ENCODE assay signal across 31 cellular contexts in the genomic region with DNA sequence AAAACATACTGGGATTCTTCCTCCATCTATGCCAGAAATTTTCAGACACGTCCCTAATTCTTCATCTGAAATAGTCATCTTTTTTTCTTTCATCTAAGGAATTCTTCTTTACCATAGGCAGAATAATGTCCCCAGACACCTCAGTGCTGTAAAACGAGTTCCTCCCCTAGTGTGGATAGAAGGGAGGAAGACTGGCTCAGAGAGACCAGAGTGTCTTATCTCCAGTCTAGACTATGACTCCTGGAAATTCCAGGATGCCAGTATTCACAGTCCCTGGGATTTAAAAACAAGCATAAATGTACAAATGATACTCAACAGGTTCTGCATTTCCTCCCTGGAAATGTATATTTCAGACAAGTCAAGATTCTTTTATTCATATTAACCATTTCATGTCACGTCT.
"Had no signal": no experiment of that assay in that cellular context is flagged by ENCODE, and none has a peak within 500 bp of the region (broad histone marks: within the 10 kb centered on the region; RNA-seq: fewer than 3 reads in every experiment).

No MANE protein-coding gene starts in this region.

- H3K4me3 ChIP-seq: cardiac muscle cell, coronary artery, heart right ventricle, left ventricle myocardium inferior, lung, psoas muscle, right atrium auricular region, spleen, testis, uterus had no signal

- H3K9me3 ChIP-seq: psoas muscle, right atrium auricular region, spleen, testis, uterus had no signal

- H3K9ac ChIP-seq: parathyroid adenoma had no signal

- H3K9me3 Mint-ChIP-seq: activated CD4-positive, alpha-beta memory T cell treated with anti-CD3 and anti-CD28 coated beads for 36 hours; activated CD4-positive, alpha-beta T cell treated with anti-CD3 and anti-CD28 coated beads, Interleukin-2, amount 10 ng/mL, durations not matched to agents 24 days and 14 days; activated naive CD4-positive, alpha-beta T cell treated with anti-CD3 and anti-CD28 coated beads for 36 hours; activated naive CD8-positive, alpha-beta T cell treated with anti-CD3 and anti-CD28 coated beads, Interleukin-2, amount 10 ng/mL, durations not matched to agents 7 days and 5 days; activated T-helper 1 cell treated with anti-CD3 and anti-CD28 coated beads, Interleukin-12 subunit alpha, Interleukin-12 subunit beta, Interleukin-2, Interleukin-4 antibody, amounts not matched to agents 30 ng/mL and 10 ng/mL and 1 ng/mL, durations not matched to agents 14 hours and 24 hours and 36 hours; effector memory CD8-positive, alpha-beta T cell had no signal

- FAIRE-seq: endothelial cell of umbilical vein, islet of Langerhans had no signal

- H3K36me3 ChIP-seq: cardiac muscle cell, heart right ventricle, left ventricle myocardium inferior, right atrium auricular region, spleen, uterus had no signal

- H3K4me3 Mint-ChIP-seq: activated CD4-positive, alpha-beta memory T cell treated with anti-CD3 and anti-CD28 coated beads for 36 hours; activated CD4-positive, alpha-beta T cell treated with anti-CD3 and anti-CD28 coated beads, Interleukin-2, amount 10 ng/mL, durations not matched to agents 24 days and 14 days; activated naive CD4-positive, alpha-beta T cell treated with anti-CD3 and anti-CD28 coated beads for 36 hours; activated naive CD8-positive, alpha-beta T cell treated with anti-CD3 and anti-CD28 coated beads, Interleukin-2, amount 10 ng/mL, durations not matched to agents 7 days and 5 days; activated T-helper 1 cell treated with anti-CD3 and anti-CD28 coated beads, Interleukin-12 subunit alpha, Interleukin-12 subunit beta, Interleukin-2, Interleukin-4 antibody, amounts not matched to agents 30 ng/mL and 10 ng/mL and 1 ng/mL, durations not matched to agents 14 hours and 24 hours and 36 hours; effector memory CD8-positive, alpha-beta T cell; T-helper 17 cell; type B pancreatic cell had no signal

- H3K36me3 Mint-ChIP-seq: activated CD4-positive, alpha-beta memory T cell treated with anti-CD3 and anti-CD28 coated beads for 36 hours; activated naive CD8-positive, alpha-beta T cell treated with anti-CD3 and anti-CD28 coated beads, Interleukin-2, amount 10 ng/mL, durations not matched to agents 7 days and 5 days had no signal

- H3K4me1 Mint-ChIP-seq: activated CD4-positive, alpha-beta T cell treated with anti-CD3 and anti-CD28 coated beads, Interleukin-2, amount 10 ng/mL, durations not matched to agents 24 days and 14 days; activated naive CD8-positive, alpha-beta T cell treated with anti-CD3 and anti-CD28 coated beads, Interleukin-2, amount 10 ng/mL, durations not matched to agents 7 days and 5 days; T-helper 17 cell had no signal

- H3K27me3 ChIP-seq: cardiac muscle cell, foreskin keratinocyte, heart right ventricle, right atrium auricular region, spleen, testis, uterus had no signal

- H3K4me1 ChIP-seq: foreskin keratinocyte, parathyroid adenoma, psoas muscle, right atrium auricular region, spleen, testis, uterus had no signal

- H3K27me3 Mint-ChIP-seq: activated naive CD8-positive, alpha-beta T cell treated with anti-CD3 and anti-CD28 coated beads, Interleukin-2, amount 10 ng/mL, durations not matched to agents 7 days and 5 days; type B pancreatic cell had no signal

- H3K27ac Mint-ChIP-seq: activated CD4-positive, alpha-beta memory T cell treated with anti-CD3 and anti-CD28 coated beads for 36 hours; activated CD4-positive, alpha-beta T cell treated with anti-CD3 and anti-CD28 coated beads, Interleukin-2, amount 10 ng/mL, durations not matched to agents 24 days and 14 days; activated naive CD4-positive, alpha-beta T cell treated with anti-CD3 and anti-CD28 coated beads for 36 hours; activated naive CD8-positive, alpha-beta T cell treated with anti-CD3 and anti-CD28 coated beads, Interleukin-2, amount 10 ng/mL, durations not matched to agents 7 days and 5 days; activated T-helper 1 cell treated with anti-CD3 and anti-CD28 coated beads, Interleukin-12 subunit alpha, Interleukin-12 subunit beta, Interleukin-2, Interleukin-4 antibody, amounts not matched to agents 30 ng/mL and 10 ng/mL and 1 ng/mL, durations not matched to agents 14 hours and 24 hours and 36 hours; effector memory CD8-positive, alpha-beta T cell; T-helper 17 cell; type B pancreatic cell had no signal

- H3K27ac ChIP-seq: cardiac muscle cell, coronary artery, foreskin keratinocyte, parathyroid adenoma, psoas muscle, spleen, testis, uterus had no signal

- DNase-seq: activated CD4-positive, alpha-beta memory T cell treated with anti-CD3 and anti-CD28 coated beads for 36 hours; activated CD4-positive, alpha-beta T cell treated with anti-CD3 and anti-CD28 coated beads, Interleukin-2, amount 10 ng/mL, durations not matched to agents 24 days and 14 days; activated CD4-positive, CD25-positive, alpha-beta regulatory T cell treated with anti-CD3 and anti-CD28 coated beads, Interleukin-2, amount 50 U/mL, for 72 hours; activated CD8-positive, alpha-beta memory T cell treated with anti-CD3 and anti-CD28 coated beads, Interleukin-2, amount 50 U/mL, for 4 hours; activated effector memory CD4-positive, alpha-beta T cell treated with anti-CD3 and anti-CD28 coated beads, Interleukin-2, amount 50 U/mL, for 16 hours; activated naive CD4-positive, alpha-beta T cell treated with anti-CD3 and anti-CD28 coated beads for 36 hours; activated naive CD8-positive, alpha-beta T cell treated with anti-CD3 and anti-CD28 coated beads, Interleukin-2, amount 10 ng/mL, durations not matched to agents 7 days and 5 days; activated T-cell treated with anti-CD3 and anti-CD28 coated beads, Interleukin-2, amount 50 U/mL, for 1 hour; amygdala; cerebellar nuclear complex; effector memory CD8-positive, alpha-beta T cell; foreskin keratinocyte; heart right ventricle; left ventricle myocardium inferior; psoas muscle; spleen; stimulated activated CD4-positive, alpha-beta T cell treated with anti-CD3 and anti-CD28 coated beads, Interleukin-2, amount 100 ng/mL, for 48 hours; stimulated activated naive CD4-positive, alpha-beta T cell treated with Interleukin-2 at 50 U/mL for 16 hours; T-helper 17 cell; T1000; testis; uterus had no signal
